In genomic region chr5:115243412-115243811, GRCh38 we compare ENCODE assay signal across 12 cellular contexts. TPM values are rescaled to one million over a fixed set of nuclear protein-coding genes. Genes with fewer than 3 reads are reported as not detected.
A peak's percentile ranks its signal among the peaks of the same experiment; 100 is the strongest.
DNase-seq lines count a peak whose midpoint lies in the region; ATAC-seq and TF ChIP-seq lines count a peak whose summit lies in the region.
"Had no signal": no experiment of that assay in that cellular context is flagged by ENCODE, and none has a peak within 500 bp of the region (broad histone marks: within the 10 kb centered on the region; RNA-seq: fewer than 3 reads in every experiment).

No MANE protein-coding gene starts in this region.

- H2BK12ac ChIP-seq in H9 (ENCODE audit: insufficient read length, low read depth, low read length) = no peak overlapping the region

- H3K9me3 Mint-ChIP-seq in CD4-positive, alpha-beta T cell = no peaks in the 10 kb centered on the region
- no peaks in the 10 kb centered on the region for H3K9me3 Mint-ChIP-seq in H9
- H3K9me3 Mint-ChIP-seq: natural killer cell treated with Interleukin-12 subunit alpha and Interleukin-12 subunit beta and Interleukin-15 and Interleukin-18, amount 100 ng/mL, for 72 hours had no signal

- H3K27me3 ChIP-seq in left lung (no peaks in the 10 kb centered on the region), H9 (ENCODE audit: insufficient read depth, low read length) (no peaks in the 10 kb centered on the region)
- no peaks in the 10 kb centered on the region for H3K27me3 ChIP-seq in CD4-positive, alpha-beta T cell (ENCODE audit: control insufficient read depth, insufficient read depth, low read length)
- H3K27me3 ChIP-seq: heart right ventricle had no signal

- H3T11ph ChIP-seq in H9 (ENCODE audit: low read length) = no peak overlapping the region

- peak; percentile 91 for ATAC-seq in GM18868 (IDR thresholded peaks at IDR 0.05; ENCODE audit: unreplicated experiment)
- ATAC-seq in HG02610 (IDR thresholded peaks at IDR 0.05; ENCODE audit: unreplicated experiment) = peak; percentile 90
- ATAC-seq in left lung = peak; percentile 56
- ATAC-seq in CD4-positive, alpha-beta T cell (ENCODE audit: poor library complexity) = no peak

- H3K36me3 ChIP-seq in left lung = peaks cover 0 to 28% of the 10 kb centered on the region in 2 donors

- no peak overlapping the region for H3K56ac ChIP-seq in H9 (ENCODE audit: insufficient read length, low read depth, low read length)

- no peak overlapping the region for H3K4me3 Mint-ChIP-seq in CD4-positive, alpha-beta T cell
- H3K4me3 Mint-ChIP-seq in H9 = no peak overlapping the region
- H3K4me3 Mint-ChIP-seq: natural killer cell treated with Interleukin-12 subunit alpha and Interleukin-12 subunit beta and Interleukin-15 and Interleukin-18, amount 100 ng/mL, for 72 hours had no signal

- POLR2A ChIA-PET in CD4-positive, alpha-beta T cell (lab: Charles Lee) = no interaction called here

- no peaks in the 10 kb centered on the region for H3K27me3 Mint-ChIP-seq in CD4-positive, alpha-beta T cell
- no peaks in the 10 kb centered on the region for H3K27me3 Mint-ChIP-seq in H9 (ENCODE audit: low read depth)
- H3K27me3 Mint-ChIP-seq: natural killer cell treated with Interleukin-12 subunit alpha and Interleukin-12 subunit beta and Interleukin-15 and Interleukin-18, amount 100 ng/mL, for 72 hours had no signal

- H3K79me2 ChIP-seq in H9 (ENCODE audit: insufficient read depth, low read length) = no peaks in the 10 kb centered on the region

- no peak overlapping the region for H4K5ac ChIP-seq in H9 (ENCODE audit: insufficient read length, low read depth, low read length)

- no peaks in the 10 kb centered on the region for H3K79me1 ChIP-seq in H9 (ENCODE audit: insufficient read depth, low read depth, low read length, poor library complexity, severe bottlenecking)

- no peak overlapping the region for H3K27ac ChIP-seq in left lung
- H3K27ac ChIP-seq in CD4-positive, alpha-beta T cell (ENCODE audit: low read depth, low read length) = no peak overlapping the region
- H3K27ac ChIP-seq in H9 (ENCODE audit: insufficient read length, low read depth, low read length) = no peak overlapping the region
- H3K27ac ChIP-seq: heart right ventricle had no signal

- H3K23ac ChIP-seq in H9 (ENCODE audit: insufficient read length, low read depth, low read length) = no peak overlapping the region

- H3K9me3 ChIP-seq in left lung (no peaks in the 10 kb centered on the region), H9 (ENCODE audit: control insufficient read depth, low read depth, low read length) (no peaks in the 10 kb centered on the region)
- no peaks in the 10 kb centered on the region for H3K9me3 ChIP-seq in CD4-positive, alpha-beta T cell (ENCODE audit: control insufficient read depth, low read length)
- H3K9me3 ChIP-seq: heart right ventricle had no signal

- CTCF ChIA-PET in CD4-positive, alpha-beta T cell (lab: Charles Lee) = no interaction called here

- no peak overlapping the region for H3K9ac ChIP-seq in H9 (ENCODE audit: extremely low read depth, insufficient read length, low read length)

- H2BK120ac ChIP-seq in H9 (ENCODE audit: low read depth, low read length, poor library complexity, severe bottlenecking) = no peak overlapping the region

- TF ChIP-seq CTCF in left lung (IDR thresholded peaks at IDR 0.05) (no peak), GM10266 (IDR thresholded peaks at IDR 0.05; ENCODE audit: control insufficient read depth, insufficient read depth, low read depth, missing control alignments) (no peak), H9 (conservative IDR thresholded peaks at IDR 0.05) (no peak)
- TF ChIP-seq CTCF in CD4-positive, alpha-beta T cell (IDR thresholded peaks at IDR 0.05) = no peak

- no peak overlapping the region for H2AFZ ChIP-seq in H9 (ENCODE audit: low read length)

- peaks cover 7% of the 10 kb centered on the region for H3K4me1 Mint-ChIP-seq in CD4-positive, alpha-beta T cell (ENCODE audit: low read depth)
- no peaks in the 10 kb centered on the region for H3K4me1 Mint-ChIP-seq in H9

- H3K4me1 ChIP-seq in left lung = peaks cover 0 to 6% of the 10 kb centered on the region in 2 donors
- H3K4me1 ChIP-seq in H9 (ENCODE audit: insufficient read depth, low read length) = no peaks in the 10 kb centered on the region

- intact Hi-C loops in left lung (cut with DNase I) = loop anchor here in 1 of 2 donors (10.0 kb wide), 1 partner anchor 149 kb away; no protein-coding TSS in a partner anchor
- intact Hi-C loops in CD4-positive, alpha-beta T cell (cut with DNase I, micrococcal nuclease) = loop anchor here in 1 of 2 experiments (10.0 kb wide), 2 partner anchors 1569 to 1909 kb away; no protein-coding TSS in a partner anchor

- H2BK5ac ChIP-seq in H9 (ENCODE audit: insufficient read length, low read length) = no peak overlapping the region

- no peak overlapping the region for H2AK5ac ChIP-seq in H9 (ENCODE audit: insufficient read length, low read length)

- H4K20me1 ChIP-seq in H9 (ENCODE audit: control insufficient read depth, insufficient read depth, insufficient read length) = no peaks in the 10 kb centered on the region

- no peak overlapping the region for H2BK20ac ChIP-seq in H9 (ENCODE audit: low read depth, low read length, poor library complexity, severe bottlenecking)

- no peak overlapping the region for H3K18ac ChIP-seq in H9 (ENCODE audit: insufficient read length, low read depth, low read length)

- H3K4me3 ChIP-seq in left lung = no peak overlapping the region
- H3K4me3 ChIP-seq: heart right ventricle had no signal

- no peak overlapping the region for H4K91ac ChIP-seq in H9 (ENCODE audit: insufficient read length, low read depth, low read length)

- DNase-seq in M059J (ENCODE audit: low read depth) (peak; percentile 66), left lung (no peak), GM10266 (ENCODE audit: extremely low spot score) (no peak), H9 (no peak)
- no peak for DNase-seq in CD4-positive, alpha-beta T cell
- no peak for DNase-seq in stimulated activated CD4-positive, alpha-beta T cell treated with anti-CD3 and anti-CD28 coated beads, Interleukin-4, amount 100 ng/mL, for 1 hour
- DNase-seq: heart right ventricle, NCI-H2171 treated with DMSO at 0.1 percent for 48 hours, T-helper 9 cell had no signal

- no peak overlapping the region for H3K27ac Mint-ChIP-seq in CD4-positive, alpha-beta T cell
- no peak overlapping the region; a peak in 1 of 7 replicates for H3K27ac Mint-ChIP-seq in H9

- H4K8ac ChIP-seq in H9 (replicated peaks; ENCODE audit: insufficient read length, low read depth, low read length) = no peak overlapping the region

- no peak overlapping the region for H2BK15ac ChIP-seq in H9 (ENCODE audit: low read depth, low read length)

- H3K4me2 ChIP-seq in H9 (ENCODE audit: insufficient read depth, insufficient read length, low read length) = no peak overlapping the region

- peaks cover 53% of the 10 kb centered on the region for H3K36me3 Mint-ChIP-seq in CD4-positive, alpha-beta T cell (ENCODE audit: low read depth)
- peaks cover 0 to 13% (median 7%) of the 10 kb centered on the region in 3 experiments; a peak in 5 of 7 replicates for H3K36me3 Mint-ChIP-seq in H9 (ENCODE audit: insufficient read depth in 1 of 3, low read depth in 3 of 3)

- H3K4ac ChIP-seq in H9 (ENCODE audit: low read depth, low read length) = no peak overlapping the region

- H3K14ac ChIP-seq in H9 (ENCODE audit: insufficient read depth, low read length) = no peak overlapping the region

- H3K23me2 ChIP-seq in H9 (ENCODE audit: insufficient read length, low read depth, low read length, poor library complexity, severe bottlenecking) = no peaks in the 10 kb centered on the region

RNA-seq across cellular contexts. Expression of gene PGGT1B, which starts 19.3 kb away (rescaled TPM):
- total RNA-seq in M059J (2014; rRNA removed; shearing (Covaris generic)) = 14.9 and 20.6 TPM in 2 replicates
- total RNA-seq in left lung (10 to 100 TPM; 42.7 to 46.5 TPM), H9 (2021) (56.4 and 59.7 TPM in 2 replicates)
- total RNA-seq in CD4-positive, alpha-beta T cell = 10 to 100 TPM; 37.5 to 39.3 TPM

RNA-seq across cellular contexts. Expression of gene CCDC112, which starts 53.0 kb away (rescaled TPM):
- 2.5 and 4.8 TPM in 2 replicates for total RNA-seq in M059J (2014; rRNA removed; shearing (Covaris generic))
- total RNA-seq in left lung = 1 to 10 TPM; 6.0 to 6.6 TPM
- total RNA-seq in CD4-positive, alpha-beta T cell = 1 to 10 TPM; 3.1 to 3.9 TPM
- 13.0 and 13.2 TPM in 2 replicates for total RNA-seq in H9 (2021)
